In genomic region chr11:80521592-80521991, GRCh38 we compare ENCODE assay signal across 16 cellular contexts.
DNase-seq lines count a peak whose midpoint lies in the region; ATAC-seq, FAIRE-seq and TF ChIP-seq lines count a peak whose summit lies in the region.
"Had no signal": no experiment of that assay in that cellular context is flagged by ENCODE, and none has a peak within 500 bp of the region (broad histone marks: within the 10 kb centered on the region; RNA-seq: fewer than 3 reads in every experiment).

No MANE protein-coding gene starts in this region.

- ATAC-seq in GM21528 (IDR thresholded peaks at IDR 0.05; ENCODE audit: low FRiP score, unreplicated experiment) (no peak), GM18519 (IDR thresholded peaks at IDR 0.05; ENCODE audit: low FRiP score, unreplicated experiment) (no peak)
- ATAC-seq: GM23338 had no signal

- no peaks in the 10 kb centered on the region for H3K27me3 ChIP-seq in bronchial epithelial cell (ENCODE audit: control insufficient read depth, insufficient read depth, low read length)

- FAIRE-seq in bronchial epithelial cell (lab: Jason Lieb, UNC) = no peak

- no peaks in the 10 kb centered on the region for H3K36me3 ChIP-seq in bronchial epithelial cell (ENCODE audit: control insufficient read depth, insufficient read depth, low read length)

- no peak for TF ChIP-seq CTCF in 22Rv1 (IDR thresholded peaks at IDR 0.05)
- TF ChIP-seq CTCF in bronchial epithelial cell (IDR thresholded peaks at IDR 0.05; ENCODE audit: insufficient read depth, low read length, severe bottlenecking) = no peak

- 0 out of 2 replicates have a peak overlapping the region, but pooled peaks have one; percentile 1 for H3K27ac ChIP-seq in 22Rv1

- no peak overlapping the region for H3K4me3 ChIP-seq in bronchial epithelial cell (ENCODE audit: low read depth, low read length)
- H3K4me3 ChIP-seq: GM23338 had no signal

- DNase-seq in M059J (ENCODE audit: low read depth) (peak; percentile 30), bronchial epithelial cell (ENCODE audit: low read depth) (peak; percentile 84), kidney tubule cell (ENCODE audit: low spot score) (peak; percentile 72), NCI-H2196 treated with DMSO at 0.1 percent for 48 hours (lab: John Stamatoyannopoulos, UW; ENCODE audit: unreplicated experiment) (no peak), NCI-H446 treated with DMSO at 0.1 percent for 48 hours (lab: John Stamatoyannopoulos, UW) (no peak)
- DNase-seq: CD4-positive, alpha-beta T cell; DND-41; GDM1; MM.1S; NCI-H1105 treated with DMSO at 0.1 percent for 48 hours; NCI-H187; NCI-H510A had no signal

Comparison
In these comparisons a context has a peak if more than half of its experiments do, and no peak if none do; other contexts are left out.
1. DNase-seq: peak in M059J (single experiment), bronchial epithelial cell (single experiment) and kidney tubule cell (single experiment); none in NCI-H2196 treated with DMSO at 0.1 percent for 48 hours (single experiment) and NCI-H446 treated with DMSO at 0.1 percent for 48 hours (single experiment).